ENCODE assay signal across 1 cellular context in the genomic region with DNA sequence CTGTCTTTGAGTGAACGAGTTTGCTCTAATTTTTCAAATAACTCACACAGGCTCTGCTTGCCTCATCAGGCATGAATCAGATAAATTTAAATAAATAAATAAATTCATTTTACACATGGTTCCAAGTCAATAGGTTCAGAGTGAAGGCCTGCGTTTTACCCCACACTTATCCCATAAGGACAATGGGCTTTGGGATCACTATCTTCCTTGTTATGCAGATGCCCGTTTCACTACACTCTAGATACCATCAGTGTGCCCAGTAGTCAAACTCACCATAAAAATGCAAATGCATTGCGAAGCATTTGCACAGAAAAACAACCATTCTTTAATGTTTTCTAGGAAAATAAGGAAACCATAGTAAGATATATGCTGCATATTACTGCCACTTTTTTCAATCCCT.
TF ChIP-seq lines count a peak whose summit lies in the region.

No MANE protein-coding gene starts in this region.

TF ChIP-seq in GM23338, 12 proteins besides CTCF, POLR2A, EP300 and RAD21 (continued from another document):
- TF ChIP-seq REST (IDR thresholded peaks at IDR 0.05; ENCODE audit: unreplicated experiment) = no peak
- no peak for TF ChIP-seq EZH2 (IDR thresholded peaks at IDR 0.05; ENCODE audit: low read depth, unreplicated experiment)
- no peak for TF ChIP-seq ZNF331 (CRISPR knock-in tag; IDR thresholded peaks at IDR 0.05; ENCODE audit: low read depth)
- TF ChIP-seq CREB1 (CRISPR knock-in tag; IDR thresholded peaks at IDR 0.05; ENCODE audit: low read depth) = no peak
- TF ChIP-seq, protein P1, sequence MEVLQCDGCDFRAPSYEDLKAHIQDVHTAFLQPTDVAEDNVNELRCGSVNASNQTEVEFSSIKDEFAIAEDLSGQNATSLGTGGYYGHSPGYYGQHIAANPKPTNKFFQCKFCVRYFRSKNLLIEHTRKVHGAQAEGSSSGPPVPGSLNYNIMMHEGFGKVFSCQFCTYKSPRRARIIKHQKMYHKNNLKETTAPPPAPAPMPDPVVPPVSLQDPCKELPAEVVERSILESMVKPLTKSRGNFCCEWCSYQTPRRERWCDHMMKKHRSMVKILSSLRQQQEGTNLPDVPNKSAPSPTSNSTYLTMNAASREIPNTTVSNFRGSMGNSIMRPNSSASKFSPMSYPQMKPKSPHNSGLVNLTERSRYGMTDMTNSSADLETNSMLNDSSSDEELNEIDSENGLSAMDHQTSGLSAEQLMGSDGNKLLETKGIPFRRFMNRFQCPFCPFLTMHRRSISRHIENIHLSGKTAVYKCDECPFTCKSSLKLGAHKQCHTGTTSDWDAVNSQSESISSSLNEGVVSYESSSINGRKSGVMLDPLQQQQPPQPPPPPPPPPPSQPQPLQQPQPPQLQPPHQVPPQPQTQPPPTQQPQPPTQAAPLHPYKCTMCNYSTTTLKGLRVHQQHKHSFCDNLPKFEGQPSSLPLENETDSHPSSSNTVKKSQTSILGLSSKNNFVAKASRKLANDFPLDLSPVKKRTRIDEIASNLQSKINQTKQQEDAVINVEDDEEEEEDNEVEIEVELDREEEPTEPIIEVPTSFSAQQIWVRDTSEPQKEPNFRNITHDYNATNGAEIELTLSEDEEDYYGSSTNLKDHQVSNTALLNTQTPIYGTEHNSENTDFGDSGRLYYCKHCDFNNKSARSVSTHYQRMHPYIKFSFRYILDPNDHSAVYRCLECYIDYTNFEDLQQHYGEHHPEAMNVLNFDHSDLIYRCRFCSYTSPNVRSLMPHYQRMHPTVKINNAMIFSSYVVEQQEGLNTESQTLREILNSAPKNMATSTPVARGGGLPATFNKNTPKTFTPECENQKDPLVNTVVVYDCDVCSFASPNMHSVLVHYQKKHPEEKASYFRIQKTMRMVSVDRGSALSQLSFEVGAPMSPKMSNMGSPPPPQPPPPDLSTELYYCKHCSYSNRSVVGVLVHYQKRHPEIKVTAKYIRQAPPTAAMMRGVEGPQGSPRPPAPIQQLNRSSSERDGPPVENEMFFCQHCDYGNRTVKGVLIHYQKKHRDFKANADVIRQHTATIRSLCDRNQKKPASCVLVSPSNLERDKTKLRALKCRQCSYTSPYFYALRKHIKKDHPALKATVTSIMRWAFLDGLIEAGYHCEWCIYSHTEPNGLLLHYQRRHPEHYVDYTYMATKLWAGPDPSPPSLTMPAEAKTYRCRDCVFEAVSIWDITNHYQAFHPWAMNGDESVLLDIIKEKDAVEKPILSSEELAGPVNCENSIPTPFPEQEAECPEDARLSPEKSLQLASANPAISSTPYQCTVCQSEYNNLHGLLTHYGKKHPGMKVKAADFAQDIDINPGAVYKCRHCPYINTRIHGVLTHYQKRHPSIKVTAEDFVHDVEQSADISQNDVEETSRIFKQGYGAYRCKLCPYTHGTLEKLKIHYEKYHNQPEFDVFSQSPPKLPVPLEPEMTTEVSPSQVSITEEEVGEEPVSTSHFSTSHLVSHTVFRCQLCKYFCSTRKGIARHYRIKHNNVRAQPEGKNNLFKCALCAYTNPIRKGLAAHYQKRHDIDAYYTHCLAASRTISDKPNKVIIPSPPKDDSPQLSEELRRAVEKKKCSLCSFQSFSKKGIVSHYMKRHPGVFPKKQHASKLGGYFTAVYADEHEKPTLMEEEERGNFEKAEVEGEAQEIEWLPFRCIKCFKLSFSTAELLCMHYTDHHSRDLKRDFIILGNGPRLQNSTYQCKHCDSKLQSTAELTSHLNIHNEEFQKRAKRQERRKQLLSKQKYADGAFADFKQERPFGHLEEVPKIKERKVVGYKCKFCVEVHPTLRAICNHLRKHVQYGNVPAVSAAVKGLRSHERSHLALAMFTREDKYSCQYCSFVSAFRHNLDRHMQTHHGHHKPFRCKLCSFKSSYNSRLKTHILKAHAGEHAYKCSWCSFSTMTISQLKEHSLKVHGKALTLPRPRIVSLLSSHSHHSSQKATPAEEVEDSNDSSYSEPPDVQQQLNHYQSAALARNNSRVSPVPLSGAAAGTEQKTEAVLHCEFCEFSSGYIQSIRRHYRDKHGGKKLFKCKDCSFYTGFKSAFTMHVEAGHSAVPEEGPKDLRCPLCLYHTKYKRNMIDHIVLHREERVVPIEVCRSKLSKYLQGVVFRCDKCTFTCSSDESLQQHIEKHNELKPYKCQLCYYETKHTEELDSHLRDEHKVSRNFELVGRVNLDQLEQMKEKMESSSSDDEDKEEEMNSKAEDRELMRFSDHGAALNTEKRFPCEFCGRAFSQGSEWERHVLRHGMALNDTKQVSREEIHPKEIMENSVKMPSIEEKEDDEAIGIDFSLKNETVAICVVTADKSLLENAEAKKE (CRISPR knock-in tag; IDR thresholded peaks at IDR 0.05) = no peak
TF ChIP-seq in GM23338: peak in this region for 0.
